8 cellular contexts compared by ENCODE assay signal in the genomic region with DNA sequence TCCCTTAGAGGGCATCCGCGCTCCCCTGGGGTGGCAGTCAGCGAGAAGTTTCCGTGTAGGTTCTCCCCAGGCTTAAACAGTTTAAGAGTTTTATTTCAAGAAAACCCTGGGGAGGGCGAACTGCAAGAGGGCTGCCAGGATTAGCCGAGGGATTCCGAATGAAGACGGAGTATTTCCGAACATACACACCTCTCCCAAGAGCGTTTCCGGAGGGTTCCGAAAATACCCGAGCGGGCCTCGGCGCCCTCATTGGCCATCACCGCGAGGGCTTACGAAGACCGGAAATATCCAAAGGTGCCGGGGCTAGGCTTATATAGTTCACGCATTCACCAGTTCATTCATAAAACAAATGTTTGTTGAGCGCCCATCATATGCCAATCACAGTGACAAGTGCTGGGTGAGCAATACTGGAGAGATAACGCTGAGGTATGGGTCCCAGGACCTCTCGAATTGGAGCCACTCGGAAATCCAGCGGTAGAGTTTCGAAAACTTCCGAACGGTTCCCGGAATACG. TPM values are rescaled to one million over a fixed set of nuclear protein-coding genes. Genes with fewer than 3 reads are reported as not detected.
DNase-seq lines count a peak whose midpoint lies in the region; ATAC-seq and TF ChIP-seq lines count a peak whose summit lies in the region.

No MANE protein-coding gene starts in this region.

- H3K4me3 ChIP-seq in left lung: peak overlapping the region; percentile 86 to 91

- H3K36me3 Mint-ChIP-seq in dendritic cell treated with granulocyte-macrophage colony-stimulating factor and Interleukin-4, amounts not matched to agents 40 ng/mL and 50 ng/mL, for 4 days (ENCODE audit: low read depth): peaks cover 48% of the 10 kb centered on the region

- ATAC-seq in GM19372 (IDR thresholded peaks at IDR 0.05; ENCODE audit: low read depth, unreplicated experiment) (peak; percentile 46), HG03520 (IDR thresholded peaks at IDR 0.05; ENCODE audit: unreplicated experiment) (peak; percentile 47), left lung (peak; percentile 86)

- peak overlapping the region; percentile 95 for H3K27ac Mint-ChIP-seq in dendritic cell treated with granulocyte-macrophage colony-stimulating factor and Interleukin-4, amounts not matched to agents 40 ng/mL and 50 ng/mL, for 4 days

- H3K9me3 Mint-ChIP-seq in dendritic cell treated with granulocyte-macrophage colony-stimulating factor and Interleukin-4, amounts not matched to agents 40 ng/mL and 50 ng/mL, for 4 days: no peaks in the 10 kb centered on the region

- no peaks in the 10 kb centered on the region for H3K27me3 ChIP-seq in left lung

- H3K4me1 Mint-ChIP-seq in dendritic cell treated with granulocyte-macrophage colony-stimulating factor and Interleukin-4, amounts not matched to agents 40 ng/mL and 50 ng/mL, for 4 days (ENCODE audit: low read depth): peaks cover 65% of the 10 kb centered on the region

- peaks cover 12% of the 10 kb centered on the region for H3K27me3 Mint-ChIP-seq in dendritic cell treated with granulocyte-macrophage colony-stimulating factor and Interleukin-4, amounts not matched to agents 40 ng/mL and 50 ng/mL, for 4 days

- intact Hi-C loops in dendritic cell treated with granulocyte-macrophage colony-stimulating factor and Interleukin-4, amounts not matched to agents 40 ng/mL and 50 ng/mL, for 4 days (cut with micrococcal nuclease): loop anchor here (2.0 to 5.0 kb wide), 3 partner anchors 24 to 93 kb away; a partner anchor contains a TSS
- intact Hi-C loops in left lung (cut with DNase I): loop anchor here in 1 of 2 donors (10.0 kb wide), 1 partner anchor 80 kb away; no protein-coding TSS in a partner anchor

- H3K36me3 ChIP-seq in left lung: peaks cover 0 to 39% of the 10 kb centered on the region in 2 donors

- peak overlapping the region; percentile 96 to 97 for H3K27ac ChIP-seq in left lung

- DNase-seq in Ammon's horn (ENCODE audit: low spot score) (peak; percentile 93), NCI-H526 treated with DMSO at 0.1 percent for 48 hours (lab: John Stamatoyannopoulos, UW) (peak; percentile 97), left lung (peak; percentile 93 to 95)
- DNase-seq in activated CD4-positive, alpha-beta T cell treated with anti-CD3 and anti-CD28 coated beads, Interleukin-2, amount 50 U/mL, for 1 hour: peak; percentile 95
- DNase-seq in stimulated activated CD4-positive, alpha-beta T cell treated with anti-CD3 and anti-CD28 coated beads, Interleukin-2, amount 100 ng/mL, for 24 hours: peak; percentile 97

- TF ChIP-seq CTCF in left lung (IDR thresholded peaks at IDR 0.05): no peak

- peak overlapping the region; percentile 91 for H3K4me3 Mint-ChIP-seq in dendritic cell treated with granulocyte-macrophage colony-stimulating factor and Interleukin-4, amounts not matched to agents 40 ng/mL and 50 ng/mL, for 4 days

- peaks cover 30 to 61% of the 10 kb centered on the region in 2 donors for H3K4me1 ChIP-seq in left lung

- H3K9me3 ChIP-seq in left lung: no peaks in the 10 kb centered on the region

RNA-seq across cellular contexts. Expression of a gene that starts 0.4 kb away (rescaled TPM):
- 1,000 to 10,000 TPM; 1,601 to 1,774 TPM for total RNA-seq in left lung

RNA-seq across cellular contexts. Expression of a gene that starts 1.2 kb away (rescaled TPM):
- 10 to 100 TPM; 25.3 to 33.9 TPM for total RNA-seq in left lung

RNA-seq across cellular contexts. Expression of a gene that starts 8.7 kb away (rescaled TPM):
- 1 to 10 TPM in 1 of 2 donors, not detected in 1; 9.3 TPM for total RNA-seq in left lung

RNA-seq across cellular contexts. Expression of a gene that starts 15.0 kb away (rescaled TPM):
- total RNA-seq in left lung: under 1 TPM; 0.10 to 0.44 TPM

RNA-seq across cellular contexts. Expression of a gene that starts 22.2 kb away (rescaled TPM):
- total RNA-seq in left lung: not detected

Comparison
In these comparisons a context has a peak if more than half of its experiments do, and no peak if none do; other contexts are left out.
1. Peak in every context shown above with its lines: DNase-seq, ATAC-seq, H3K4me3 ChIP-seq and H3K27ac ChIP-seq.